Comparison of ENCODE assay signal across 15 cellular contexts in the genomic region with DNA sequence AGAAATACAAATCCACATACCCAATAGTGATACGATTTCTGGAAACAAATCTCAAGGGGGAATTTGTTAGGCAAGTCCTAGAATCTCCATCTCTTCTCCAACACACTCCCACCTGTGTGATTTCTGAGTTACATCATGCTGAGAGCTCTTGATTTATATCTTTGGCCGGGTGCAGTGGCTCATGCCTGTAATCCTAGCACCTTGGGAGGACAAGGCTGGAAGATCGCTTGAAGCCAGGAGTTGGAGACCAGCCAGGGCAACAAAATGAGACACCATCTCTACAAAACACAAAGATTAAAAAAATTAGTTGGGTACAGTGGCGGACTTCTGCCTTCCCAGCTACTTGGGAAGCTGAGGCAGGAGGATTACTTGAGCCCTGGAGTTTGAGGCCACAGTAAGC.
"Had no signal": no experiment of that assay in that cellular context is flagged by ENCODE, and none has a peak within 500 bp of the region (broad histone marks: within the 10 kb centered on the region; RNA-seq: fewer than 3 reads in every experiment).

No MANE protein-coding gene starts in this region.

- H3K4me3 ChIP-seq: lung, testis had no signal

- H3K27me3 ChIP-seq: testis had no signal

- FAIRE-seq: astrocyte, frontal cortex, islet of Langerhans had no signal

- H3K9me3 Mint-ChIP-seq: activated naive CD4-positive, alpha-beta T cell treated with anti-CD3 and anti-CD28 coated beads for 36 hours; activated T-helper 2 cell treated with anti-CD3 and anti-CD28 coated beads, Interferon-gamma antibody, Interleukin-2, Interleukin-4, amounts not matched to agents 10 μg/mL and 5 μg/mL and 100 μg/mL, durations not matched to agents 14 hours and 24 hours and 36 hours had no signal

- H3K9me3 ChIP-seq: testis had no signal

- H3K27ac Mint-ChIP-seq: activated naive CD4-positive, alpha-beta T cell treated with anti-CD3 and anti-CD28 coated beads for 36 hours; activated T-helper 2 cell treated with anti-CD3 and anti-CD28 coated beads, Interferon-gamma antibody, Interleukin-2, Interleukin-4, amounts not matched to agents 10 μg/mL and 5 μg/mL and 100 μg/mL, durations not matched to agents 14 hours and 24 hours and 36 hours; endodermal cell had no signal

- H3K27me3 Mint-ChIP-seq: stimulated activated naive CD8-positive, alpha-beta T cell treated with anti-CD3 and anti-CD28 coated beads, Interleukin-15, amount 100 ng/mL, for 72 hours had no signal

- ATAC-seq: activated CD4-positive, CD25-positive, alpha-beta regulatory T cell treated with anti-CD3 and anti-CD28 coated beads, Interleukin-2, amount 50 U/mL, for 24 hours; left colon; sciatic nerve; stimulated activated naive CD8-positive, alpha-beta T cell treated with anti-CD3 and anti-CD28 coated beads, Interleukin-15, amount 100 ng/mL, for 72 hours had no signal

- H3K4me3 Mint-ChIP-seq: endodermal cell had no signal

- DNase-seq: activated CD4-positive, alpha-beta T cell treated with anti-CD3 and anti-CD28 coated beads, Interleukin-2, amount 50 U/mL, for 4 hours; activated naive CD4-positive, alpha-beta T cell treated with anti-CD3 and anti-CD28 coated beads for 36 hours; endodermal cell; left colon; occipital lobe; stimulated activated naive CD8-positive, alpha-beta T cell treated with anti-CD3 and anti-CD28 coated beads, Interleukin-15, amount 100 ng/mL, for 72 hours; T-helper 9 cell; testis had no signal
